1 cellular context compared by ENCODE assay signal in the genomic region with DNA sequence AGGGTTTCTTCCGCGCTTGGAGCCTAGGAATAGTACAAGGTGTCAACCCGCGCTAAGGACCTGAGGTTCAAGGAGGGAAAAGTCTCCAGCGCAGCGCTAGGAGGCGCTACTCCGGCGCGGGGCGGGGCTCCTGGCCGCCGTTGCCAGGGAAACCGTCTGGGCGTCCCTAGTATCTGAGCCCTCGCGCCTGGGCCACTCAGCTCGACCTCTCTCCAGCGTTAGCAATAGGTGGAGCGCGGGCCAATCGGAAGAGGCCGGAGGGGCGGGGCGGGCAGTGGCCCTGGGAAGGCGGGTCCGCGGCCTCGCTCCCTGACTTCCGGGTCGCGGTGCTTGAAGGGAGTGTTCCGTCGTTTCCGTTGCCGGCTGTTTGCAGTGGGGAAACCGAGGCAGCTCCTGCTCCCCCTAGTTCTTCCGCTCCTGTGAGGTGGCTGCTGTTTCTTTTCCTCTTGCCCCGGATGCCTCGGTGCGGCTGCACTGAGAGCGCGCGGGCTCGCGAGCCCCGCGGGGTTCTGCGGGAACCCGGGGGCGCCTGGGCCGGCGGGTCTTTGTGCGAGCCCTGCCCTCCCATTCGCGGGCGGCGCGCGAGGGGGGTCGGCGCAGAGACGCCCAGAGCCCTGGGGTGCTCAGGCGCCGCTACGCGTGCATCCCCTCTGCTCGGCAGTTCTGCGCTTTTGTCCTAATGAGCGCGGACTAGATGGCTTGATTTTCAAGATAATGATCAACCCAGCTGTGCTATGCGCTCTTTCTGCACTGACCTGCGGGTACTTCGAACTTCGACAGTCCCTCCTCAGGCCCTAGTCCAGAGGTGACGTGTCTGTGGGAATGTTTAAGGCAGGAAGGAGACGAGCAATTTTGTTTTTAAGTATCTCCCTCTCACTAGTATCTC.
TF ChIP-seq lines count a peak whose summit lies in the region.

A gene with protein sequence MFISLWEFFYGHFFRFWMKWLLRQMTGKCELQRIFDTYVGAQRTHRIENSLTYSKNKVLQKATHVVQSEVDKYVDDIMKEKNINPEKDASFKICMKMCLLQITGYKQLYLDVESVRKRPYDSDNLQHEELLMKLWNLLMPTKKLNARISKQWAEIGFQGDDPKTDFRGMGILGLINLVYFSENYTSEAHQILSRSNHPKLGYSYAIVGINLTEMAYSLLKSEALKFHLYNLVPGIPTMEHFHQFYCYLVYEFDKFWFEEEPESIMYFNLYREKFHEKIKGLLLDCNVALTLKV (plus strand): TSS at position 312 of the 886 bp plus-strand sequence. CDS start 1,261 bp downstream, outside the sequence.

TF ChIP-seq in K562, 482 proteins besides CTCF, POLR2A, EP300 and RAD21 (continued from another document and continues in another):
- TF ChIP-seq, protein P1, sequence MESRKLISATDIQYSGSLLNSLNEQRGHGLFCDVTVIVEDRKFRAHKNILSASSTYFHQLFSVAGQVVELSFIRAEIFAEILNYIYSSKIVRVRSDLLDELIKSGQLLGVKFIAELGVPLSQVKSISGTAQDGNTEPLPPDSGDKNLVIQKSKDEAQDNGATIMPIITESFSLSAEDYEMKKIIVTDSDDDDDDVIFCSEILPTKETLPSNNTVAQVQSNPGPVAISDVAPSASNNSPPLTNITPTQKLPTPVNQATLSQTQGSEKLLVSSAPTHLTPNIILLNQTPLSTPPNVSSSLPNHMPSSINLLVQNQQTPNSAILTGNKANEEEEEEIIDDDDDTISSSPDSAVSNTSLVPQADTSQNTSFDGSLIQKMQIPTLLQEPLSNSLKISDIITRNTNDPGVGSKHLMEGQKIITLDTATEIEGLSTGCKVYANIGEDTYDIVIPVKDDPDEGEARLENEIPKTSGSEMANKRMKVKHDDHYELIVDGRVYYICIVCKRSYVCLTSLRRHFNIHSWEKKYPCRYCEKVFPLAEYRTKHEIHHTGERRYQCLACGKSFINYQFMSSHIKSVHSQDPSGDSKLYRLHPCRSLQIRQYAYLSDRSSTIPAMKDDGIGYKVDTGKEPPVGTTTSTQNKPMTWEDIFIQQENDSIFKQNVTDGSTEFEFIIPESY (CRISPR knock-in tag; IDR thresholded peaks at IDR 0.05), result peak; percentile 13; the same call in 1 of the 2 replicates
- TF ChIP-seq POLR2AphosphoS5 (IDR thresholded peaks at IDR 0.05; ENCODE audit: control insufficient read depth, insufficient read depth, low read depth, low read length) (peak; percentile 61; the same call in 1 of the 2 replicates), ZNF77 (CRISPR knock-in tag; IDR thresholded peaks at IDR 0.05) (no peak), PTBP1 (IDR thresholded peaks at IDR 0.05; ENCODE audit: low read depth, low read length) (no peak), ZNF174 (CRISPR knock-in tag; IDR thresholded peaks at IDR 0.05) (no peak), ZNF121 (CRISPR knock-in tag; conservative IDR thresholded peaks at IDR 0.05) (no peak), CHCHD3 (CRISPR knock-in tag; IDR thresholded peaks at IDR 0.05) (no peak), HNRNPUL1 (IDR thresholded peaks at IDR 0.05; ENCODE audit: low read length) (no peak), ZNF75A (CRISPR knock-in tag; IDR thresholded peaks at IDR 0.05) (no peak), ZNF586 (CRISPR knock-in tag; conservative IDR thresholded peaks at IDR 0.05) (no peak), LARP7 (IDR thresholded peaks at IDR 0.05) (no peak), RHOXF2B (CRISPR knock-in tag; conservative IDR thresholded peaks at IDR 0.05) (no peak), ZBTB8A (IDR thresholded peaks at IDR 0.05; ENCODE audit: partially characterized antibody) (no peak), ADNP (tag; IDR thresholded peaks at IDR 0.05) (0 out of 2 replicates have a peak, but pooled peaks have one; percentile 28), ZNF444 (CRISPR knock-in tag; IDR thresholded peaks at IDR 0.05) (no peak), PHF20 (IDR thresholded peaks at IDR 0.05; ENCODE audit: partially characterized antibody) (peak; percentile 93), SAFB (IDR thresholded peaks at IDR 0.05; ENCODE audit: borderline replicate concordance, low read depth, low read length) (no peak), NR2C2 (CRISPR knock-in tag; IDR thresholded peaks at IDR 0.05) (peak; percentile 95), NR2C2 (tag; IDR thresholded peaks at IDR 0.05) (peak; percentile 99), CCAR2 (IDR thresholded peaks at IDR 0.05; ENCODE audit: low read depth, low read length) (no peak)
- TF ChIP-seq, protein P2, sequence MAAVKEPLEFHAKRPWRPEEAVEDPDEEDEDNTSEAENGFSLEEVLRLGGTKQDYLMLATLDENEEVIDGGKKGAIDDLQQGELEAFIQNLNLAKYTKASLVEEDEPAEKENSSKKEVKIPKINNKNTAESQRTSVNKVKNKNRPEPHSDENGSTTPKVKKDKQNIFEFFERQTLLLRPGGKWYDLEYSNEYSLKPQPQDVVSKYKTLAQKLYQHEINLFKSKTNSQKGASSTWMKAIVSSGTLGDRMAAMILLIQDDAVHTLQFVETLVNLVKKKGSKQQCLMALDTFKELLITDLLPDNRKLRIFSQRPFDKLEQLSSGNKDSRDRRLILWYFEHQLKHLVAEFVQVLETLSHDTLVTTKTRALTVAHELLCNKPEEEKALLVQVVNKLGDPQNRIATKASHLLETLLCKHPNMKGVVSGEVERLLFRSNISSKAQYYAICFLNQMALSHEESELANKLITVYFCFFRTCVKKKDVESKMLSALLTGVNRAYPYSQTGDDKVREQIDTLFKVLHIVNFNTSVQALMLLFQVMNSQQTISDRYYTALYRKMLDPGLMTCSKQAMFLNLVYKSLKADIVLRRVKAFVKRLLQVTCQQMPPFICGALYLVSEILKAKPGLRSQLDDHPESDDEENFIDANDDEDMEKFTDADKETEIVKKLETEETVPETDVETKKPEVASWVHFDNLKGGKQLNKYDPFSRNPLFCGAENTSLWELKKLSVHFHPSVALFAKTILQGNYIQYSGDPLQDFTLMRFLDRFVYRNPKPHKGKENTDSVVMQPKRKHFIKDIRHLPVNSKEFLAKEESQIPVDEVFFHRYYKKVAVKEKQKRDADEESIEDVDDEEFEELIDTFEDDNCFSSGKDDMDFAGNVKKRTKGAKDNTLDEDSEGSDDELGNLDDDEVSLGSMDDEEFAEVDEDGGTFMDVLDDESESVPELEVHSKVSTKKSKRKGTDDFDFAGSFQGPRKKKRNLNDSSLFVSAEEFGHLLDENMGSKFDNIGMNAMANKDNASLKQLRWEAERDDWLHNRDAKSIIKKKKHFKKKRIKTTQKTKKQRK (IDR thresholded peaks at IDR 0.05; ENCODE audit: borderline replicate concordance, low read depth, low read length), result no peak
- TF ChIP-seq, protein P3, sequence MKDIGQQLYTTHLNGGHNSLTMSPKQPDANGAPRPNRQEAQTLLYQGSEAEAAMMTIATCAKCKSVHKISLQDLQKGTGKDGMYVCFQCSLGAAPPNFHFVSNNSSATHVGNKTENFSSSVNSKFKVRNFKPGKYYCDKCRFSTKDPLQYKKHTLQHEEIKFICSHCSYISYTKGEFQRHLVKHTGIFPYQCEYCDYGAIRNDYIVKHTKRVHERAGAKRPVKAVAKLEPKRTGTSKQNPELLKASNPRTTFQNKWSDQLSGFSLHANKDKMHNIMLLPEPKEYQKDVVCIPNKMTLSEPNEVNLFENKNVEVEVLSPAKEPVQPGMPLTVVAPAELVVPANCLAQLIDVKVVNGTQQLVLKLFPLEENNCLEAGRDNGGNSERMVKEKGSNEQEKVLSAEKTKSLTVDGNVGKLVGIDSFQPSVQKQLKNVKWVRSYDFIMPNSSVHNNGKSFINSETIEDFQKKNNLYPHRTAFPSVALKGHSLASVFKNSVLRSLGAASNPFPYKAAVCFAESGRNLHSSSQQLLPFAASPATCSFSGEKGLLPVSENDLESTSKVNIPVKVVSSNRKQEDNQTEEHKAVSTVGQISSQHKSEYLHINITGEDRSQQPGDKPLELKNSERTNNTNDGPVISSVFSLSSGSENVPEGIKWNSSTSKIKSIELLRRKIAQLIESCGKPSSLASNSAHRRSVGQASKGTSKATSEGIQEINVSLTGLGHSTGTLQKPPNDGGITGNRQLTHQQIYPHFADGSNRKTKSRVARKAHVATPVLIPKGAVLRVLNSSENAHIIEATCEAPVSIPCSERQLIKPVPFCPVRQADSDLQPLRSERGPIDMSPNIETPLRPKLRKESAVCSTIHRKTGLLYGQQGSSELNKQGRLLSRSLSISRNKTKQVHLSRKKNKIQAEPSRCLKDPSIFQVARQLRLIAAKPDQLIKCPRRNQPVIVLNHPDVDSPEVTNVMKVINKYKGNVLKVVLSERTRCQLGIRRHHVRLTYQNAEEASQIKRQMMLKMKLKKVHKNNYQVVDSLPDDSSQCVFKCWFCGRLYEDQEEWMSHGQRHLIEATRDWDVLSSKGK (CRISPR knock-in tag; IDR thresholded peaks at IDR 0.05), result no peak
- TF ChIP-seq, protein P4, sequence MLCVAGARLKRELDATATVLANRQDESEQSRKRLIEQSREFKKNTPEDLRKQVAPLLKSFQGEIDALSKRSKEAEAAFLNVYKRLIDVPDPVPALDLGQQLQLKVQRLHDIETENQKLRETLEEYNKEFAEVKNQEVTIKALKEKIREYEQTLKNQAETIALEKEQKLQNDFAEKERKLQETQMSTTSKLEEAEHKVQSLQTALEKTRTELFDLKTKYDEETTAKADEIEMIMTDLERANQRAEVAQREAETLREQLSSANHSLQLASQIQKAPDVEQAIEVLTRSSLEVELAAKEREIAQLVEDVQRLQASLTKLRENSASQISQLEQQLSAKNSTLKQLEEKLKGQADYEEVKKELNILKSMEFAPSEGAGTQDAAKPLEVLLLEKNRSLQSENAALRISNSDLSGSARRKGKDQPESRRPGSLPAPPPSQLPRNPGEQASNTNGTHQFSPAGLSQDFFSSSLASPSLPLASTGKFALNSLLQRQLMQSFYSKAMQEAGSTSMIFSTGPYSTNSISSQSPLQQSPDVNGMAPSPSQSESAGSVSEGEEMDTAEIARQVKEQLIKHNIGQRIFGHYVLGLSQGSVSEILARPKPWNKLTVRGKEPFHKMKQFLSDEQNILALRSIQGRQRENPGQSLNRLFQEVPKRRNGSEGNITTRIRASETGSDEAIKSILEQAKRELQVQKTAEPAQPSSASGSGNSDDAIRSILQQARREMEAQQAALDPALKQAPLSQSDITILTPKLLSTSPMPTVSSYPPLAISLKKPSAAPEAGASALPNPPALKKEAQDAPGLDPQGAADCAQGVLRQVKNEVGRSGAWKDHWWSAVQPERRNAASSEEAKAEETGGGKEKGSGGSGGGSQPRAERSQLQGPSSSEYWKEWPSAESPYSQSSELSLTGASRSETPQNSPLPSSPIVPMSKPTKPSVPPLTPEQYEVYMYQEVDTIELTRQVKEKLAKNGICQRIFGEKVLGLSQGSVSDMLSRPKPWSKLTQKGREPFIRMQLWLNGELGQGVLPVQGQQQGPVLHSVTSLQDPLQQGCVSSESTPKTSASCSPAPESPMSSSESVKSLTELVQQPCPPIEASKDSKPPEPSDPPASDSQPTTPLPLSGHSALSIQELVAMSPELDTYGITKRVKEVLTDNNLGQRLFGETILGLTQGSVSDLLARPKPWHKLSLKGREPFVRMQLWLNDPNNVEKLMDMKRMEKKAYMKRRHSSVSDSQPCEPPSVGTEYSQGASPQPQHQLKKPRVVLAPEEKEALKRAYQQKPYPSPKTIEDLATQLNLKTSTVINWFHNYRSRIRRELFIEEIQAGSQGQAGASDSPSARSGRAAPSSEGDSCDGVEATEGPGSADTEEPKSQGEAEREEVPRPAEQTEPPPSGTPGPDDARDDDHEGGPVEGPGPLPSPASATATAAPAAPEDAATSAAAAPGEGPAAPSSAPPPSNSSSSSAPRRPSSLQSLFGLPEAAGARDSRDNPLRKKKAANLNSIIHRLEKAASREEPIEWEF (CRISPR knock-in tag; IDR thresholded peaks at IDR 0.05), result no peak
- TF ChIP-seq, protein P5, sequence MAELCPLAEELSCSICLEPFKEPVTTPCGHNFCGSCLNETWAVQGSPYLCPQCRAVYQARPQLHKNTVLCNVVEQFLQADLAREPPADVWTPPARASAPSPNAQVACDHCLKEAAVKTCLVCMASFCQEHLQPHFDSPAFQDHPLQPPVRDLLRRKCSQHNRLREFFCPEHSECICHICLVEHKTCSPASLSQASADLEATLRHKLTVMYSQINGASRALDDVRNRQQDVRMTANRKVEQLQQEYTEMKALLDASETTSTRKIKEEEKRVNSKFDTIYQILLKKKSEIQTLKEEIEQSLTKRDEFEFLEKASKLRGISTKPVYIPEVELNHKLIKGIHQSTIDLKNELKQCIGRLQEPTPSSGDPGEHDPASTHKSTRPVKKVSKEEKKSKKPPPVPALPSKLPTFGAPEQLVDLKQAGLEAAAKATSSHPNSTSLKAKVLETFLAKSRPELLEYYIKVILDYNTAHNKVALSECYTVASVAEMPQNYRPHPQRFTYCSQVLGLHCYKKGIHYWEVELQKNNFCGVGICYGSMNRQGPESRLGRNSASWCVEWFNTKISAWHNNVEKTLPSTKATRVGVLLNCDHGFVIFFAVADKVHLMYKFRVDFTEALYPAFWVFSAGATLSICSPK (IDR thresholded peaks at IDR 0.05; ENCODE audit: borderline replicate concordance), result no peak
- TF ChIP-seq, protein P6, sequence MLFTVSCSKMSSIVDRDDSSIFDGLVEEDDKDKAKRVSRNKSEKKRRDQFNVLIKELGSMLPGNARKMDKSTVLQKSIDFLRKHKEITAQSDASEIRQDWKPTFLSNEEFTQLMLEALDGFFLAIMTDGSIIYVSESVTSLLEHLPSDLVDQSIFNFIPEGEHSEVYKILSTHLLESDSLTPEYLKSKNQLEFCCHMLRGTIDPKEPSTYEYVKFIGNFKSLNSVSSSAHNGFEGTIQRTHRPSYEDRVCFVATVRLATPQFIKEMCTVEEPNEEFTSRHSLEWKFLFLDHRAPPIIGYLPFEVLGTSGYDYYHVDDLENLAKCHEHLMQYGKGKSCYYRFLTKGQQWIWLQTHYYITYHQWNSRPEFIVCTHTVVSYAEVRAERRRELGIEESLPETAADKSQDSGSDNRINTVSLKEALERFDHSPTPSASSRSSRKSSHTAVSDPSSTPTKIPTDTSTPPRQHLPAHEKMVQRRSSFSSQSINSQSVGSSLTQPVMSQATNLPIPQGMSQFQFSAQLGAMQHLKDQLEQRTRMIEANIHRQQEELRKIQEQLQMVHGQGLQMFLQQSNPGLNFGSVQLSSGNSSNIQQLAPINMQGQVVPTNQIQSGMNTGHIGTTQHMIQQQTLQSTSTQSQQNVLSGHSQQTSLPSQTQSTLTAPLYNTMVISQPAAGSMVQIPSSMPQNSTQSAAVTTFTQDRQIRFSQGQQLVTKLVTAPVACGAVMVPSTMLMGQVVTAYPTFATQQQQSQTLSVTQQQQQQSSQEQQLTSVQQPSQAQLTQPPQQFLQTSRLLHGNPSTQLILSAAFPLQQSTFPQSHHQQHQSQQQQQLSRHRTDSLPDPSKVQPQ (CRISPR knock-in tag; IDR thresholded peaks at IDR 0.05; ENCODE audit: borderline replicate concordance), result no peak
- TF ChIP-seq, protein P7, sequence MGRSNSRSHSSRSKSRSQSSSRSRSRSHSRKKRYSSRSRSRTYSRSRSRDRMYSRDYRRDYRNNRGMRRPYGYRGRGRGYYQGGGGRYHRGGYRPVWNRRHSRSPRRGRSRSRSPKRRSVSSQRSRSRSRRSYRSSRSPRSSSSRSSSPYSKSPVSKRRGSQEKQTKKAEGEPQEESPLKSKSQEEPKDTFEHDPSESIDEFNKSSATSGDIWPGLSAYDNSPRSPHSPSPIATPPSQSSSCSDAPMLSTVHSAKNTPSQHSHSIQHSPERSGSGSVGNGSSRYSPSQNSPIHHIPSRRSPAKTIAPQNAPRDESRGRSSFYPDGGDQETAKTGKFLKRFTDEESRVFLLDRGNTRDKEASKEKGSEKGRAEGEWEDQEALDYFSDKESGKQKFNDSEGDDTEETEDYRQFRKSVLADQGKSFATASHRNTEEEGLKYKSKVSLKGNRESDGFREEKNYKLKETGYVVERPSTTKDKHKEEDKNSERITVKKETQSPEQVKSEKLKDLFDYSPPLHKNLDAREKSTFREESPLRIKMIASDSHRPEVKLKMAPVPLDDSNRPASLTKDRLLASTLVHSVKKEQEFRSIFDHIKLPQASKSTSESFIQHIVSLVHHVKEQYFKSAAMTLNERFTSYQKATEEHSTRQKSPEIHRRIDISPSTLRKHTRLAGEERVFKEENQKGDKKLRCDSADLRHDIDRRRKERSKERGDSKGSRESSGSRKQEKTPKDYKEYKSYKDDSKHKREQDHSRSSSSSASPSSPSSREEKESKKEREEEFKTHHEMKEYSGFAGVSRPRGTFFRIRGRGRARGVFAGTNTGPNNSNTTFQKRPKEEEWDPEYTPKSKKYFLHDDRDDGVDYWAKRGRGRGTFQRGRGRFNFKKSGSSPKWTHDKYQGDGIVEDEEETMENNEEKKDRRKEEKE (IDR thresholded peaks at IDR 0.05; ENCODE audit: borderline replicate concordance in 1 of 2, control insufficient read depth in 1 of 2, low read depth in 2 of 2, low read length in 1 of 2), result no peak
